Comparison of ENCODE assay signal across 22 cellular contexts in genomic region chr15:100842756-100843730, GRCh38. TPM values are rescaled to one million over a fixed set of nuclear protein-coding genes. Genes with fewer than 3 reads are reported as not detected.
DNase-seq lines count a peak whose midpoint lies in the region; ATAC-seq and TF ChIP-seq lines count a peak whose summit lies in the region.
"Had no signal": no experiment of that assay in that cellular context is flagged by ENCODE, and none has a peak within 500 bp of the region (broad histone marks: within the 10 kb centered on the region; RNA-seq: fewer than 3 reads in every experiment).

No MANE protein-coding gene starts in this region.

- DNase-seq in ELR (ENCODE audit: low read depth) (peak; percentile 32), T-helper 17 cell (no peak), fibroblast of pulmonary artery (ENCODE audit: low read depth) (peak; percentile 39), smooth muscle cell (lab: John Stamatoyannopoulos, UW; ENCODE audit: unreplicated experiment) (no peak), SW 1271 (lab: John Stamatoyannopoulos, UW) (no peak)
- no peak for DNase-seq in stimulated activated CD8-positive, alpha-beta memory T cell treated with anti-CD3 and anti-CD28 coated beads, Interleukin-4, amount 100 ng/mL, for 48 hours
- DNase-seq: activated B cell treated with CpG ODN at 0.5 μM for 24 hours; activated naive CD8-positive, alpha-beta T cell treated with anti-CD3 and anti-CD28 coated beads, Interleukin-2, amount 50 U/mL, for 24 hours; CD8-positive, alpha-beta memory T cell; glutamatergic neuron; NCI-H1105 treated with DMSO at 0.1 percent for 48 hours; NCI-H2171; NCI-H82; nephron progenitor cell; sigmoid colon; stimulated activated CD4-positive, alpha-beta T cell treated with anti-CD3 and anti-CD28 coated beads, Interleukin-4, amount 100 ng/mL, for 1 hour; T-helper 2 cell had no signal

- no peak for ATAC-seq in T-helper 17 cell
- ATAC-seq in GM21447 (IDR thresholded peaks at IDR 0.05; ENCODE audit: unreplicated experiment) = no peak
- ATAC-seq: activated naive CD8-positive, alpha-beta T cell treated with anti-CD3 and anti-CD28 coated beads, Interleukin-2, amount 50 U/mL, for 24 hours; activated T-helper 17 cell treated with anti-CD3 and anti-CD28 coated beads, Interleukin-2, amount 50 U/mL, for 72 hours had no signal

- H3K27ac ChIP-seq in smooth muscle cell (ENCODE audit: low read depth) = no peak overlapping the region
- H3K27ac ChIP-seq: RWPE1, sigmoid colon, thoracic aorta had no signal

- H3K4me3 ChIP-seq in fibroblast of pulmonary artery (replicated peaks; ENCODE audit: low read depth, low read length) (no peak overlapping the region), smooth muscle cell (no peak overlapping the region)
- H3K4me3 ChIP-seq: sigmoid colon, thoracic aorta had no signal

- H3K27ac Mint-ChIP-seq in T-helper 17 cell = no peak overlapping the region
- H3K27ac Mint-ChIP-seq: activated B cell treated with CpG ODN at 0.5 μM for 24 hours; activated naive CD8-positive, alpha-beta T cell treated with anti-CD3 and anti-CD28 coated beads, Interleukin-2, amount 50 U/mL, for 24 hours; activated T-helper 17 cell treated with anti-CD3 and anti-CD28 coated beads, Interleukin-2, amount 50 U/mL, for 72 hours; CD8-positive, alpha-beta memory T cell; nephron progenitor cell had no signal

- H3K27me3 Mint-ChIP-seq in T-helper 17 cell = peaks cover 32% of the 10 kb centered on the region

- H3K36me3 ChIP-seq in smooth muscle cell (ENCODE audit: low read depth) = no peaks in the 10 kb centered on the region
- H3K36me3 ChIP-seq: sigmoid colon, thoracic aorta had no signal

- peak overlapping the region; percentile 18 for H2AFZ ChIP-seq in smooth muscle cell (ENCODE audit: low read depth)

- H3K79me2 ChIP-seq in smooth muscle cell (ENCODE audit: low read depth) = no peaks in the 10 kb centered on the region

- H3K27me3 ChIP-seq in smooth muscle cell (ENCODE audit: low read depth) = no peaks in the 10 kb centered on the region
- H3K27me3 ChIP-seq: sigmoid colon had no signal

- H3K9ac ChIP-seq in smooth muscle cell (ENCODE audit: low read depth) = no peak overlapping the region

- H3K4me1 Mint-ChIP-seq in T-helper 17 cell = no peaks in the 10 kb centered on the region
- H3K4me1 Mint-ChIP-seq: activated B cell treated with CpG ODN at 0.5 μM for 24 hours; activated naive CD8-positive, alpha-beta T cell treated with anti-CD3 and anti-CD28 coated beads, Interleukin-2, amount 50 U/mL, for 24 hours; activated T-helper 17 cell treated with anti-CD3 and anti-CD28 coated beads, Interleukin-2, amount 50 U/mL, for 72 hours; CD8-positive, alpha-beta memory T cell; nephron progenitor cell had no signal

- no peaks in the 10 kb centered on the region for H4K20me1 ChIP-seq in smooth muscle cell (ENCODE audit: low read depth)

- peak overlapping the region; percentile 10 for H3K4me3 Mint-ChIP-seq in T-helper 17 cell
- H3K4me3 Mint-ChIP-seq: activated B cell treated with CpG ODN at 0.5 μM for 24 hours; activated naive CD8-positive, alpha-beta T cell treated with anti-CD3 and anti-CD28 coated beads, Interleukin-2, amount 50 U/mL, for 24 hours; activated T-helper 17 cell treated with anti-CD3 and anti-CD28 coated beads, Interleukin-2, amount 50 U/mL, for 72 hours; CD8-positive, alpha-beta memory T cell; nephron progenitor cell had no signal

- no peaks in the 10 kb centered on the region for H3K9me3 ChIP-seq in T-helper 17 cell (ENCODE audit: control insufficient read depth, low read length, poor library complexity, severe bottlenecking)
- no peaks in the 10 kb centered on the region for H3K9me3 ChIP-seq in smooth muscle cell (replicated peaks; ENCODE audit: low read depth)
- H3K9me3 ChIP-seq: sigmoid colon, thoracic aorta had no signal

- WGBS in smooth muscle cell (ENCODE audit: low lambda C conversion rate) = 43% methylated on average over 14 of the region's 14 CpGs

- no peak for TF ChIP-seq CTCF in fibroblast of pulmonary artery (IDR thresholded peaks at IDR 0.05; ENCODE audit: low read length, missing control alignments)
- TF ChIP-seq CTCF in smooth muscle cell (IDR thresholded peaks at IDR 0.05; ENCODE audit: borderline replicate concordance, insufficient read depth, poor library complexity, severe bottlenecking) = no peak

- no peaks in the 10 kb centered on the region for H3F3A ChIP-seq in smooth muscle cell (ENCODE audit: low read depth)

- no peaks in the 10 kb centered on the region for H3K4me1 ChIP-seq in smooth muscle cell (ENCODE audit: low read depth)
- H3K4me1 ChIP-seq: sigmoid colon had no signal

- no peaks in the 10 kb centered on the region for H3K36me3 Mint-ChIP-seq in T-helper 17 cell (ENCODE audit: low read depth)
- H3K36me3 Mint-ChIP-seq: CD8-positive, alpha-beta memory T cell had no signal

- H3K4me2 ChIP-seq in smooth muscle cell = peak overlapping the region; percentile 32

RNA-seq across cellular contexts. Expression of gene ALDH1A3, which starts 36.6 kb away (rescaled TPM):
- total RNA-seq in T-helper 17 cell (not detected), smooth muscle cell (1.2 and 1.6 TPM in 2 replicates)
- 0.45 and 1.3 TPM in 2 replicates for polyA plus RNA-seq in smooth muscle cell
- total RNA-seq: activated B cell treated with CpG ODN at 0.5 μM for 24 hours; activated CD8-positive, alpha-beta memory T cell treated with anti-CD3 and anti-CD28 coated beads for 36 hours; activated T-helper 17 cell treated with anti-CD3 and anti-CD28 coated beads, Interleukin-2, amount 50 U/mL, for 72 hours; CD8-positive, alpha-beta memory T cell had no signal
- polyA plus RNA-seq: CD8-positive, alpha-beta memory T cell had no signal

Comparison
In these comparisons a context has a peak if more than half of its experiments do, and no peak if none do; other contexts are left out.
1. DNase-seq: peak in ELR (single experiment) and fibroblast of pulmonary artery (single experiment); none in T-helper 17 cell (0 of 3), smooth muscle cell (single experiment), stimulated activated CD8-positive, alpha-beta memory T cell treated with anti-CD3 and anti-CD28 coated beads, Interleukin-4, amount 100 ng/mL, for 48 hours (single experiment) and SW 1271 (0 of 2).